Comparison of ENCODE assay signal across 11 cellular contexts in the genomic region with DNA sequence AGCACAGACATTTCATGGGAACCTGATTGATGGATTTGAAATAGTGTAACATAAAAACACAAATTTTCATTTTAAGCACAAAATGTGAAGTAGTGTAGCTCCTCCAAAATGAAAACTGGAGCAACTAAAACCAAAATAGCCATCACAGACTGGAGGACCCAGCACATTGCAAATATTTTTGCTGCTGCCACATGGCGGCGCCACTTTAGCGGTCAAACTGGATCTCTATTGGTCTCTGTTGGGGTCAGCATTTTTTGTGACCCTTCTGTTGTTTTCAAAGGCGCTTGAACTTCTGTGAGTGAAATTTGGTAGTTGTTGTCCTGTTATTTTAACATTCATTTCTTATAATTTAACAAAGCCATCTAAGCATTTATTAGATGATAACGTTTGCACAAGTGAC.
DNase-seq lines count a peak whose midpoint lies in the region; ATAC-seq and TF ChIP-seq lines count a peak whose summit lies in the region.
"Had no signal": no experiment of that assay in that cellular context is flagged by ENCODE, and none has a peak within 500 bp of the region (broad histone marks: within the 10 kb centered on the region; RNA-seq: fewer than 3 reads in every experiment).

No MANE protein-coding gene starts in this region.

- H3K36me3 ChIP-seq in Loucy (ENCODE audit: insufficient read depth, low read length) (no peaks in the 10 kb centered on the region), testis (ENCODE audit: low read depth, missing control alignments) (no peaks in the 10 kb centered on the region), lower lobe of right lung (no peaks in the 10 kb centered on the region), left lung (no peaks in the 10 kb centered on the region)

- CTCF ChIA-PET in activated naive CD4-positive, alpha-beta T cell treated with anti-CD3 and anti-CD28 coated beads for 36 hours (lab: Charles Lee), result no interaction called here

- ATAC-seq in activated naive CD4-positive, alpha-beta T cell treated with anti-CD3 and anti-CD28 coated beads, Interleukin-2, amount 50 U/mL, for 72 hours, result no peak
- ATAC-seq in lower lobe of right lung, result no peak
- ATAC-seq in left lung, result no peak
- ATAC-seq: body of pancreas; natural killer cell treated with Interleukin-12 subunit alpha and Interleukin-12 subunit beta and Interleukin-15 and Interleukin-18, amount 100 ng/mL, for 72 hours had no signal

- no peak overlapping the region for H3K4me3 Mint-ChIP-seq in activated naive CD4-positive, alpha-beta T cell treated with anti-CD3 and anti-CD28 coated beads for 36 hours
- H3K4me3 Mint-ChIP-seq in chondrocyte (ENCODE audit: unreplicated experiment), result no peak overlapping the region
- H3K4me3 Mint-ChIP-seq: natural killer cell treated with Interleukin-12 subunit alpha and Interleukin-12 subunit beta and Interleukin-15 and Interleukin-18, amount 100 ng/mL, for 72 hours had no signal

- DNase-seq in activated naive CD4-positive, alpha-beta T cell treated with anti-CD3 and anti-CD28 coated beads for 36 hours, result peak; percentile 9
- DNase-seq in activated naive CD4-positive, alpha-beta T cell treated with anti-CD3 and anti-CD28 coated beads, Interleukin-2, amount 50 U/mL, for 72 hours (ENCODE audit: low spot score in 2 of 2), result no peak
- no peak for DNase-seq in chondrocyte (ENCODE audit: low spot score)
- peak; percentile 53 for DNase-seq in testis
- no peak for DNase-seq in NCI-H146 (lab: John Stamatoyannopoulos, UW)
- DNase-seq in lower lobe of right lung, result no peak
- DNase-seq in left lung, result no peak
- DNase-seq: body of pancreas, NCI-H1694 had no signal

- H3K4me1 ChIP-seq in Loucy (ENCODE audit: insufficient read depth, low read length, poor library complexity, severe bottlenecking) (no peaks in the 10 kb centered on the region), testis (no peaks in the 10 kb centered on the region), lower lobe of right lung (no peaks in the 10 kb centered on the region), left lung (no peaks in the 10 kb centered on the region)
- H3K4me1 ChIP-seq: body of pancreas had no signal

- TF ChIP-seq POLR2A in testis (IDR thresholded peaks at IDR 0.05), result no peak

- no peak overlapping the region for H3K27ac Mint-ChIP-seq in activated naive CD4-positive, alpha-beta T cell treated with anti-CD3 and anti-CD28 coated beads for 36 hours
- H3K27ac Mint-ChIP-seq in activated naive CD4-positive, alpha-beta T cell treated with anti-CD3 and anti-CD28 coated beads, Interleukin-2, amount 50 U/mL, for 72 hours, result no peak overlapping the region
- H3K27ac Mint-ChIP-seq in chondrocyte (ENCODE audit: unreplicated experiment), result no peak overlapping the region
- H3K27ac Mint-ChIP-seq: natural killer cell treated with Interleukin-12 subunit alpha and Interleukin-12 subunit beta and Interleukin-15 and Interleukin-18, amount 100 ng/mL, for 72 hours had no signal

- no peaks in the 10 kb centered on the region for H3F3A ChIP-seq in Loucy (ENCODE audit: low read depth)

- H3K9me2 ChIP-seq in Loucy (replicated peaks; ENCODE audit: low read depth, low read length), result no peaks in the 10 kb centered on the region

- H2AFZ ChIP-seq in Loucy (ENCODE audit: low read length), result no peak overlapping the region

- H3K4me3 ChIP-seq in Loucy (ENCODE audit: low read length, poor library complexity, severe bottlenecking) (no peak overlapping the region), testis (no peak overlapping the region), lower lobe of right lung (no peak overlapping the region), left lung (no peak overlapping the region)
- H3K4me3 ChIP-seq: body of pancreas had no signal

- no peaks in the 10 kb centered on the region for H3K27me3 Mint-ChIP-seq in activated naive CD4-positive, alpha-beta T cell treated with anti-CD3 and anti-CD28 coated beads for 36 hours (ENCODE audit: low read depth)
- H3K27me3 Mint-ChIP-seq in chondrocyte (ENCODE audit: low read depth), result peaks cover 2% of the 10 kb centered on the region

- WGBS in testis, 2 donors, result 34% methylated on average over 5 of the region's 5 CpGs

- no peaks in the 10 kb centered on the region for H3K9me3 ChIP-seq in Loucy (ENCODE audit: insufficient read depth, low read depth, low read length)
- H3K9me3 ChIP-seq in testis, result no peaks in the 10 kb centered on the region
- no peaks in the 10 kb centered on the region for H3K9me3 ChIP-seq in lower lobe of right lung
- peaks cover 0 to 6% of the 10 kb centered on the region in 2 donors for H3K9me3 ChIP-seq in left lung
- H3K9me3 ChIP-seq: body of pancreas had no signal

- no peaks in the 10 kb centered on the region for H3K27me3 ChIP-seq in Loucy (ENCODE audit: insufficient read depth, low read length, poor library complexity, severe bottlenecking)
- H3K27me3 ChIP-seq in testis, result no peaks in the 10 kb centered on the region
- H3K27me3 ChIP-seq in lower lobe of right lung (ENCODE audit: low read depth), result no peaks in the 10 kb centered on the region
- H3K27me3 ChIP-seq in left lung, result no peaks in the 10 kb centered on the region
- H3K27me3 ChIP-seq: body of pancreas had no signal

- intact Hi-C loops in activated naive CD4-positive, alpha-beta T cell treated with anti-CD3 and anti-CD28 coated beads for 36 hours (cut with micrococcal nuclease), result no loop called here
- intact Hi-C loops in testis (cut with DNase I; ENCODE audit: low total_unique reads), result no loop called here
- intact Hi-C loops in lower lobe of right lung (cut with DNase I), result no loop called here
- intact Hi-C loops in left lung (cut with DNase I), result no loop called here

- H3K4me2 ChIP-seq in Loucy (ENCODE audit: low read depth, low read length, poor library complexity, severe bottlenecking), result no peak overlapping the region

- no peaks in the 10 kb centered on the region for H3K79me2 ChIP-seq in Loucy (ENCODE audit: insufficient read depth, low read length)

- no peaks in the 10 kb centered on the region for H3K4me1 Mint-ChIP-seq in activated naive CD4-positive, alpha-beta T cell treated with anti-CD3 and anti-CD28 coated beads for 36 hours (ENCODE audit: low read depth)
- no peaks in the 10 kb centered on the region for H3K4me1 Mint-ChIP-seq in chondrocyte (ENCODE audit: low read depth)

- H3K9ac ChIP-seq in Loucy (ENCODE audit: low read depth, low read length, poor library complexity, severe bottlenecking), result no peak overlapping the region

- H4K20me1 ChIP-seq in Loucy (ENCODE audit: insufficient read depth, low read length, poor library complexity, severe bottlenecking), result no peaks in the 10 kb centered on the region

- peaks cover 9% of the 10 kb centered on the region for H3K9me3 Mint-ChIP-seq in activated naive CD4-positive, alpha-beta T cell treated with anti-CD3 and anti-CD28 coated beads for 36 hours
- H3K9me3 Mint-ChIP-seq in activated naive CD4-positive, alpha-beta T cell treated with anti-CD3 and anti-CD28 coated beads, Interleukin-2, amount 50 U/mL, for 72 hours, result peaks cover 8 to 9% of the 10 kb centered on the region in 2 donors
- peaks cover 11% of the 10 kb centered on the region for H3K9me3 Mint-ChIP-seq in chondrocyte (ENCODE audit: low read depth)

- H3K27ac ChIP-seq in testis, result no peak overlapping the region
- no peak overlapping the region for H3K27ac ChIP-seq in lower lobe of right lung
- H3K27ac ChIP-seq in left lung, result no peak overlapping the region
- H3K27ac ChIP-seq: body of pancreas had no signal

- no peaks in the 10 kb centered on the region for H3K36me3 Mint-ChIP-seq in activated naive CD4-positive, alpha-beta T cell treated with anti-CD3 and anti-CD28 coated beads for 36 hours (ENCODE audit: low read depth)
- peaks cover 0 to 5% of the 10 kb centered on the region in 2 donors for H3K36me3 Mint-ChIP-seq in activated naive CD4-positive, alpha-beta T cell treated with anti-CD3 and anti-CD28 coated beads, Interleukin-2, amount 50 U/mL, for 72 hours
- H3K36me3 Mint-ChIP-seq in chondrocyte (ENCODE audit: low read depth), result no peaks in the 10 kb centered on the region

- peak; percentile 55 for TF ChIP-seq CTCF in Loucy (conservative IDR thresholded peaks at IDR 0.05; ENCODE audit: low read length)
- TF ChIP-seq CTCF in chondrocyte (IDR thresholded peaks at IDR 0.05), result peak; percentile 39
- peak in 2 of 3 experiments; percentile 46 for TF ChIP-seq CTCF in testis (IDR thresholded peaks at IDR 0.05)
- no peak for TF ChIP-seq CTCF in lower lobe of right lung (IDR thresholded peaks at IDR 0.05)
- TF ChIP-seq CTCF in left lung (IDR thresholded peaks at IDR 0.05), result peak in 1 of 2 donors; percentile 10

Comparison
In these comparisons a context has a peak if more than half of its experiments do, and no peak if none do; other contexts are left out.
1. DNase-seq: peak in activated naive CD4-positive, alpha-beta T cell treated with anti-CD3 and anti-CD28 coated beads for 36 hours (single experiment) and testis (single experiment); none in activated naive CD4-positive, alpha-beta T cell treated with anti-CD3 and anti-CD28 coated beads, Interleukin-2, amount 50 U/mL, for 72 hours (0 of 2), chondrocyte (single experiment), NCI-H146 (single experiment), lower lobe of right lung (single experiment) and left lung (0 of 2).